11 cellular contexts compared by ENCODE assay signal in the genomic region with DNA sequence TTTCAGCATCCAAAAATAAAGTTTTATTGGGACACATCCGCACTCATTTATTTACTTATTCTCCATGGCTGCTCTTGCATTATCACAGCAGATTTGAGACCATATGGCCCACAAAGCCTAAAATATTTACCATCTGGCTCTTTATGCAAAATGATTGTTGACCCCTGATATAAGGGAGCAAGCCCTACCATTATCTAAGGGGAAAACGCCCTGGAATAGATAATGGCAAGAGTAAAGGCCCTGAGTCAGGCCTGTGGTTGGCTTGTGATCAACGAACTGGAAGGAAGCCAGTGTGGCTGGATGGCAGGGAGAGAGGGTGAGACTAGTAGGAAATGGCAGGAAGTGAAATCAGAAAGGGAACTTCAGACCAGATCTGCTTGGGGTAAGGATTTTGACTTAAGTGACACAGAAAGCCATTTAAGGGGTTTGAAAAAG. TPM values are rescaled to one million over a fixed set of nuclear protein-coding genes. Genes with fewer than 3 reads are reported as not detected.
DNase-seq lines count a peak whose midpoint lies in the region; ATAC-seq and TF ChIP-seq lines count a peak whose summit lies in the region.
"Had no signal": no experiment of that assay in that cellular context is flagged by ENCODE, and none has a peak within 500 bp of the region (broad histone marks: within the 10 kb centered on the region; RNA-seq: fewer than 3 reads in every experiment).

No MANE protein-coding gene starts in this region.

- no peak overlapping the region for H3K4me3 ChIP-seq in right atrium auricular region
- no peak overlapping the region for H3K4me3 ChIP-seq in RWPE2 (ENCODE audit: severe bottlenecking)

- H3K9me3 ChIP-seq in right atrium auricular region (no peaks in the 10 kb centered on the region), RWPE2 (ENCODE audit: severe bottlenecking) (no peaks in the 10 kb centered on the region)

- DNase-seq in Right ventricle myocardium superior (peak; percentile 66), right atrium auricular region (ENCODE audit: low spot score) (no peak), RWPE2 (ENCODE audit: low spot score) (no peak), head of caudate nucleus (peak in 32 of 42 donors; percentile 15 to 60 (median 38))
- no peak for DNase-seq in stimulated activated CD4-positive, alpha-beta T cell treated with anti-CD3 and anti-CD28 coated beads, Interleukin-12 subunit alpha, Interleukin-12 subunit beta, amount 100 ng/mL, for 4 hours
- DNase-seq in activated CD4-positive, CD25-positive, alpha-beta regulatory T cell treated with anti-CD3 and anti-CD28 coated beads, Interleukin-2, amount 50 U/mL, for 72 hours = no peak
- no peak for DNase-seq in activated CD4-positive, alpha-beta T cell treated with anti-CD3 and anti-CD28 coated beads, Interleukin-2, amount 50 U/mL, for 1 hour
- DNase-seq: activated naive CD8-positive, alpha-beta T cell treated with anti-CD3 and anti-CD28 coated beads, Interleukin-2, amount 10 ng/mL, durations not matched to agents 7 days and 5 days had no signal

- TF ChIP-seq CTCF in right atrium auricular region (IDR thresholded peaks at IDR 0.05) (no peak), RWPE2 (IDR thresholded peaks at IDR 0.05; ENCODE audit: poor library complexity, severe bottlenecking) (no peak)

- H3K27ac ChIP-seq in right atrium auricular region (no peak overlapping the region), RWPE2 (ENCODE audit: poor library complexity, severe bottlenecking) (no peak overlapping the region)
- H3K27ac ChIP-seq: C4-2B, KMS-11 had no signal

- intact Hi-C loops in Right ventricle myocardium superior (cut with DNase I) (no loop called here), head of caudate nucleus (cut with DNase I) (no loop called here)

- no peaks in the 10 kb centered on the region for H3K36me3 ChIP-seq in right atrium auricular region
- H3K36me3 ChIP-seq in RWPE2 (ENCODE audit: low read depth) = no peaks in the 10 kb centered on the region

- H3K27me3 ChIP-seq in right atrium auricular region (no peaks in the 10 kb centered on the region), RWPE2 (ENCODE audit: insufficient read depth, poor library complexity, severe bottlenecking) (no peaks in the 10 kb centered on the region)

- ATAC-seq in Right ventricle myocardium superior (ENCODE audit: poor library complexity) (peak; percentile 70), RWPE2 (ENCODE audit: low read depth) (peak; percentile 74), HG02759 (IDR thresholded peaks at IDR 0.05; ENCODE audit: unreplicated experiment) (no peak)

- no peaks in the 10 kb centered on the region for H3K4me1 ChIP-seq in right atrium auricular region
- peaks cover 9% of the 10 kb centered on the region for H3K4me1 ChIP-seq in RWPE2 (ENCODE audit: insufficient read depth, poor library complexity, severe bottlenecking)

RNA-seq across cellular contexts. Expression of a gene that starts 24.6 kb away (rescaled TPM):
- 6.5 TPM for total RNA-seq in Right ventricle myocardium superior
- 10 to 100 TPM in 1 of 2 donors, 1 to 10 TPM in 1; 10.0 to 22.2 TPM for total RNA-seq in right atrium auricular region

RNA-seq across cellular contexts. Expression of a gene that starts 34.2 kb away (rescaled TPM):
- not detected for total RNA-seq in Right ventricle myocardium superior
- total RNA-seq in right atrium auricular region = not detected
- total RNA-seq: activated naive CD8-positive, alpha-beta T cell treated with anti-CD3 and anti-CD28 coated beads, Interleukin-2, amount 10 ng/mL, durations not matched to agents 7 days and 5 days had no signal

Comparison
In these comparisons a context has a peak if more than half of its experiments do, and no peak if none do; other contexts are left out.
1. DNase-seq: peak in Right ventricle myocardium superior (single experiment) and head of caudate nucleus (32 of 42); none in right atrium auricular region (single experiment), RWPE2 (single experiment), stimulated activated CD4-positive, alpha-beta T cell treated with anti-CD3 and anti-CD28 coated beads, Interleukin-12 subunit alpha, Interleukin-12 subunit beta, amount 100 ng/mL, for 4 hours (single experiment), activated CD4-positive, CD25-positive, alpha-beta regulatory T cell treated with anti-CD3 and anti-CD28 coated beads, Interleukin-2, amount 50 U/mL, for 72 hours (single experiment) and activated CD4-positive, alpha-beta T cell treated with anti-CD3 and anti-CD28 coated beads, Interleukin-2, amount 50 U/mL, for 1 hour (single experiment).